In genomic region chr11:106958506-106959248, GRCh38 we compare ENCODE assay signal across 25 cellular contexts. TPM values are rescaled to one million over a fixed set of nuclear protein-coding genes. Genes with fewer than 3 reads are reported as not detected.
"Had no signal": no experiment of that assay in that cellular context is flagged by ENCODE, and none has a peak within 500 bp of the region (broad histone marks: within the 10 kb centered on the region; RNA-seq: fewer than 3 reads in every experiment).

No MANE protein-coding gene starts in this region.

- H3K36me3 ChIP-seq: colonic mucosa, prostate gland, thyroid gland had no signal

- H3K4me3 ChIP-seq: body of pancreas, colonic mucosa, hepatocyte, lung, prostate gland, thyroid gland had no signal

- ATAC-seq: activated CD4-positive, CD25-positive, alpha-beta regulatory T cell treated with anti-CD3 and anti-CD28 coated beads, Interleukin-2, amount 50 U/mL, for 24 hours; activated CD8-positive, alpha-beta memory T cell treated with anti-CD3 and anti-CD28 coated beads, Interleukin-2, amount 10 ng/mL, durations not matched to agents 7 days and 5 days; activated CD8-positive, alpha-beta T cell treated with anti-CD3 and anti-CD28 coated beads for 36 hours; body of pancreas; left lobe of liver; naive thymus-derived CD4-positive, alpha-beta T cell had no signal

- DNase-seq: activated CD4-positive, alpha-beta T cell treated with anti-CD3 and anti-CD28 coated beads, Interleukin-2, amount 10 ng/mL, durations not matched to agents 7 days and 5 days; activated CD8-positive, alpha-beta memory T cell treated with anti-CD3 and anti-CD28 coated beads, Interleukin-2, amount 10 ng/mL, durations not matched to agents 7 days and 5 days; activated CD8-positive, alpha-beta T cell treated with anti-CD3 and anti-CD28 coated beads for 36 hours; activated effector memory CD4-positive, alpha-beta T cell treated with anti-CD3 and anti-CD28 coated beads, Interleukin-2, amount 50 U/mL, for 16 hours; activated naive CD4-positive, alpha-beta T cell treated with anti-CD3 and anti-CD28 coated beads, Interleukin-2, amount 10 ng/mL, durations not matched to agents 7 days and 5 days; activated T-cell treated with anti-CD3 and anti-CD28 coated beads for 4 hours; body of pancreas; central memory CD4-positive, alpha-beta T cell; colonic mucosa; foreskin melanocyte; glutamatergic neuron; immature natural killer cell; naive thymus-derived CD4-positive, alpha-beta T cell; stimulated activated CD4-positive, alpha-beta T cell treated with anti-CD3 and anti-CD28 coated beads, Interleukin-4, amount 100 ng/mL, for 24 hours; substantia nigra; thyroid gland had no signal

- H3K9me3 ChIP-seq: body of pancreas, colonic mucosa, prostate gland, thyroid gland had no signal

- H3K27ac Mint-ChIP-seq: activated CD4-positive, alpha-beta T cell treated with anti-CD3 and anti-CD28 coated beads, Interleukin-2, amount 10 ng/mL, durations not matched to agents 7 days and 5 days; activated CD8-positive, alpha-beta memory T cell treated with anti-CD3 and anti-CD28 coated beads, Interleukin-2, amount 10 ng/mL, durations not matched to agents 7 days and 5 days; activated CD8-positive, alpha-beta T cell treated with anti-CD3 and anti-CD28 coated beads for 36 hours; activated naive CD4-positive, alpha-beta T cell treated with anti-CD3 and anti-CD28 coated beads, Interleukin-2, amount 10 ng/mL, durations not matched to agents 7 days and 5 days; immature natural killer cell; naive thymus-derived CD4-positive, alpha-beta T cell; stimulated activated naive CD8-positive, alpha-beta T cell treated with anti-CD3 and anti-CD28 coated beads, Interleukin-15, Interleukin-2, amounts not matched to agents 100 ng/mL and 50 ng/mL, for 24 hours; T-helper 2 cell treated with Interferon-gamma antibody and Interleukin-4, amounts not matched to agents 5 μg/mL and 100 μg/mL, for 36 hours had no signal

- H3K27me3 ChIP-seq: body of pancreas, colonic mucosa, hepatocyte, thyroid gland had no signal

- H3K4me3 Mint-ChIP-seq: activated CD4-positive, alpha-beta T cell treated with anti-CD3 and anti-CD28 coated beads, Interleukin-2, amount 10 ng/mL, durations not matched to agents 7 days and 5 days; activated CD8-positive, alpha-beta memory T cell treated with anti-CD3 and anti-CD28 coated beads, Interleukin-2, amount 10 ng/mL, durations not matched to agents 7 days and 5 days; activated CD8-positive, alpha-beta T cell treated with anti-CD3 and anti-CD28 coated beads for 36 hours; activated naive CD4-positive, alpha-beta T cell treated with anti-CD3 and anti-CD28 coated beads, Interleukin-2, amount 10 ng/mL, durations not matched to agents 7 days and 5 days; immature natural killer cell; naive thymus-derived CD4-positive, alpha-beta T cell; stimulated activated naive CD8-positive, alpha-beta T cell treated with anti-CD3 and anti-CD28 coated beads, Interleukin-15, Interleukin-2, amounts not matched to agents 100 ng/mL and 50 ng/mL, for 24 hours; T-helper 2 cell treated with Interferon-gamma antibody and Interleukin-4, amounts not matched to agents 5 μg/mL and 100 μg/mL, for 36 hours had no signal

- H3K36me3 Mint-ChIP-seq: activated CD8-positive, alpha-beta memory T cell treated with anti-CD3 and anti-CD28 coated beads, Interleukin-2, amount 10 ng/mL, durations not matched to agents 7 days and 5 days; activated naive CD4-positive, alpha-beta T cell treated with anti-CD3 and anti-CD28 coated beads, Interleukin-2, amount 10 ng/mL, durations not matched to agents 7 days and 5 days; naive thymus-derived CD4-positive, alpha-beta T cell had no signal

- H3K4me1 ChIP-seq: body of pancreas, colonic mucosa, prostate gland had no signal

- H3K4me1 Mint-ChIP-seq: activated CD4-positive, alpha-beta T cell treated with anti-CD3 and anti-CD28 coated beads, Interleukin-2, amount 10 ng/mL, durations not matched to agents 7 days and 5 days; activated CD8-positive, alpha-beta memory T cell treated with anti-CD3 and anti-CD28 coated beads, Interleukin-2, amount 10 ng/mL, durations not matched to agents 7 days and 5 days; activated naive CD4-positive, alpha-beta T cell treated with anti-CD3 and anti-CD28 coated beads, Interleukin-2, amount 10 ng/mL, durations not matched to agents 7 days and 5 days; immature natural killer cell; naive thymus-derived CD4-positive, alpha-beta T cell had no signal

- H3K9me3 Mint-ChIP-seq: activated CD4-positive, alpha-beta T cell treated with anti-CD3 and anti-CD28 coated beads, Interleukin-2, amount 10 ng/mL, durations not matched to agents 7 days and 5 days had no signal

- H3K27me3 Mint-ChIP-seq: activated CD4-positive, alpha-beta T cell treated with anti-CD3 and anti-CD28 coated beads, Interleukin-2, amount 10 ng/mL, durations not matched to agents 7 days and 5 days; activated CD8-positive, alpha-beta memory T cell treated with anti-CD3 and anti-CD28 coated beads, Interleukin-2, amount 10 ng/mL, durations not matched to agents 7 days and 5 days; activated CD8-positive, alpha-beta T cell treated with anti-CD3 and anti-CD28 coated beads for 36 hours; activated naive CD4-positive, alpha-beta T cell treated with anti-CD3 and anti-CD28 coated beads, Interleukin-2, amount 10 ng/mL, durations not matched to agents 7 days and 5 days; naive thymus-derived CD4-positive, alpha-beta T cell; stimulated activated naive CD8-positive, alpha-beta T cell treated with anti-CD3 and anti-CD28 coated beads, Interleukin-15, Interleukin-2, amounts not matched to agents 100 ng/mL and 50 ng/mL, for 24 hours had no signal

- H3K27ac ChIP-seq: body of pancreas, colonic mucosa, epithelial cell of prostate, hepatocyte, prostate gland, thyroid gland, VCaP had no signal

RNA-seq across cellular contexts. Expression of gene GUCY1A2, which starts 59.6 kb away (rescaled TPM):
- total RNA-seq: activated CD4-positive, alpha-beta T cell treated with anti-CD3 and anti-CD28 coated beads, Interleukin-2, amount 10 ng/mL, durations not matched to agents 7 days and 5 days; activated CD8-positive, alpha-beta memory T cell treated with anti-CD3 and anti-CD28 coated beads, Interleukin-2, amount 10 ng/mL, durations not matched to agents 7 days and 5 days; activated CD8-positive, alpha-beta T cell treated with anti-CD3 and anti-CD28 coated beads for 36 hours had no signal
